In the genomic region with DNA sequence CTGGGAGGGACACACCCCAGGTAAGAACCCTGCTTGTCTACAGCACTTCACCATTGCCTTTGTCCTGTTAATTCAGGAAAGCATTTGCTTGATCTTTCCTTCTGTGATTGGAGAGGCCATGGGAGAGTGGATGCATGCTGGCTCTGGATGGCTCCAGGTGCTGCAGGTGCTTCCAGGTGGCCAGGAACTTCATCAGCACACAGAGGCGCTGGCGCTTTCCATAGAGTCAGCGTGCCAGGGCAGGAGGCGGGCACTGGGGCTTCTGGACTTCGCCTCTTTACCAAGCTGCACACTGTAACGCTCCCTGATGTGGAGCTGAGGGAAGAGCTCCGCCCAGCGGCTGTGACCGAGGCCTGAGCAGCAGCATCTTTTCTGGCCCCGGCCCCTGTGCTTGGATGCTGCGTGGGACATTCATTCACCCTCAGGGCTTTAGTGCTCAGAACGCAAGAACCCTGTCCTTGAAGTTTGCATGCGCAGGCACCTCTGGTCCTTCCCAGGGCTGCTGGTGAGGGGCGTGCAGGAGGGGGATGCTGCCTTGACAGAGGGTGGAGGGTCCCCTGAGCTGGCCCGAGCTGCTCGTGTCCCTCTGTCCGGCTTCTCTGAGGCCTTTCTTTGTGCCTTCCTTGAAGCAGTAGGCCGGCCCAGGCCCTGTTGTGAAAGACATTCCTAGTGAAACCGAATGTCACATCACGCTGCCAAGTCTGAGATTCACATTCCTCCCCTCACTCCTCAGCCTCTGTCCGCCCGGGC, we compare ENCODE assay signal across 10 cellular contexts. TPM values are rescaled to one million over a fixed set of nuclear protein-coding genes. Genes with fewer than 3 reads are reported as not detected.
DNase-seq lines count a peak whose midpoint lies in the region; ATAC-seq and TF ChIP-seq lines count a peak whose summit lies in the region.
"Had no signal": no experiment of that assay in that cellular context is flagged by ENCODE, and none has a peak within 500 bp of the region (broad histone marks: within the 10 kb centered on the region; RNA-seq: fewer than 3 reads in every experiment).

No MANE protein-coding gene starts in this region.

- H3K4me3 ChIP-seq in BLaER1 treated with 17β-estradiol and CSF1 and Interleukin-3, amounts not matched to agents 10 nM and 100 nM = no peak overlapping the region
- no peak overlapping the region for H3K4me3 ChIP-seq in colonic mucosa
- no peak overlapping the region for H3K4me3 ChIP-seq in mucosa of rectum (ENCODE audit: low read length in 2 of 2)
- H3K4me3 ChIP-seq: MG63 had no signal

- H3K4me2 ChIP-seq in BLaER1 treated with 17β-estradiol and CSF1 and Interleukin-3, amounts not matched to agents 10 nM and 100 nM = peak overlapping the region in 10 of 11 experiments; percentile 88 to 98 (median 95); a peak in 20 of 22 replicates

- H4K20me1 ChIP-seq in BLaER1 treated with 17β-estradiol and CSF1 and Interleukin-3, amounts not matched to agents 10 nM and 100 nM = no peaks in the 10 kb centered on the region; a peak in 1 of 22 replicates

- no peak for ATAC-seq in GM21515 (IDR thresholded peaks at IDR 0.05; ENCODE audit: unreplicated experiment)

- no peaks in the 10 kb centered on the region for H3K27me3 ChIP-seq in BLaER1 treated with 17β-estradiol and CSF1 and Interleukin-3, amounts not matched to agents 10 nM and 100 nM
- no peaks in the 10 kb centered on the region for H3K27me3 ChIP-seq in colonic mucosa
- peaks cover 0 to 1% of the 10 kb centered on the region in 2 donors for H3K27me3 ChIP-seq in mucosa of rectum (ENCODE audit: control insufficient read depth in 2 of 2, insufficient read depth in 2 of 2, low read length in 2 of 2)

- peak overlapping the region in 10 of 11 experiments; percentile 76 to 98 (median 94); a peak in 17 of 22 replicates for H3K27ac ChIP-seq in BLaER1 treated with 17β-estradiol and CSF1 and Interleukin-3, amounts not matched to agents 10 nM and 100 nM
- H3K27ac ChIP-seq in colonic mucosa (no peak overlapping the region), mucosa of rectum (ENCODE audit: low read depth in 2 of 2, low read length in 2 of 2) (peak overlapping the region; percentile 25 to 88)
- H3K27ac ChIP-seq: parathyroid adenoma had no signal

- H3K9me3 ChIP-seq in BLaER1 treated with 17β-estradiol and CSF1 and Interleukin-3, amounts not matched to agents 10 nM and 100 nM (replicated peaks in 1 of 11) = no peaks in the 10 kb centered on the region
- no peaks in the 10 kb centered on the region for H3K9me3 ChIP-seq in colonic mucosa
- H3K9me3 ChIP-seq in mucosa of rectum (ENCODE audit: control insufficient read depth in 2 of 2, low read length in 2 of 2) = no peaks in the 10 kb centered on the region
- H3K9me3 ChIP-seq: MG63 had no signal

- H3K4me1 ChIP-seq in BLaER1 treated with 17β-estradiol and CSF1 and Interleukin-3, amounts not matched to agents 10 nM and 100 nM = peaks cover 34 to 61% (median 54%) of the 10 kb centered on the region in 10 experiments
- H3K4me1 ChIP-seq in colonic mucosa (peaks cover 6% of the 10 kb centered on the region), mucosa of rectum (ENCODE audit: control insufficient read depth in 2 of 2, insufficient read depth in 2 of 2, low read length in 2 of 2) (peaks cover 19 to 20% of the 10 kb centered on the region in 2 donors)
- H3K4me1 ChIP-seq: parathyroid adenoma had no signal

- peak; percentile 91 for DNase-seq in NCI-H187 treated with DMSO at 0.1 percent for 48 hours (lab: John Stamatoyannopoulos, UW)
- DNase-seq in colonic mucosa = peak; percentile 65
- DNase-seq in stimulated activated CD4-positive, alpha-beta T cell treated with anti-CD3 and anti-CD28 coated beads, Interleukin-4, amount 100 ng/mL, for 4 hours = no peak
- DNase-seq in Kasumi-1 (lab: John Stamatoyannopoulos, UW) = no peak
- no peak for DNase-seq in retina
- DNase-seq: MG63 had no signal

- H3K36me3 ChIP-seq in BLaER1 treated with 17β-estradiol and CSF1 and Interleukin-3, amounts not matched to agents 10 nM and 100 nM = peaks cover 0 to 4% (median 0%) of the 10 kb centered on the region in 11 experiments; a peak in 2 of 22 replicates
- H3K36me3 ChIP-seq in colonic mucosa = no peaks in the 10 kb centered on the region
- no peaks in the 10 kb centered on the region for H3K36me3 ChIP-seq in mucosa of rectum (ENCODE audit: control insufficient read depth in 2 of 2, insufficient read depth in 2 of 2, low read length in 2 of 2)
- H3K36me3 ChIP-seq: MG63 had no signal

- H3K9ac ChIP-seq in BLaER1 treated with 17β-estradiol and CSF1 and Interleukin-3, amounts not matched to agents 10 nM and 100 nM = peak overlapping the region in 3 of 11 experiments; percentile 37 to 88 (median 83); a peak in 2 of 22 replicates
- no peak overlapping the region for H3K9ac ChIP-seq in colonic mucosa (ENCODE audit: low read depth in 2 of 2, low read length in 2 of 2)
- H3K9ac ChIP-seq in mucosa of rectum (ENCODE audit: low read depth in 1 of 2, low read length in 2 of 2) = no peak overlapping the region
- H3K9ac ChIP-seq: parathyroid adenoma had no signal

- intact Hi-C loops in colonic mucosa (cut with DNase I) = loop anchor here (5.0 kb wide), 1 partner anchor 78 kb away; no protein-coding TSS in a partner anchor

- no peak for TF ChIP-seq CTCF in colonic mucosa (IDR thresholded peaks at IDR 0.05)

RNA-seq across cellular contexts. Expression of a gene that starts 1.6 kb away (rescaled TPM):
- total RNA-seq in colonic mucosa = 1 to 10 TPM; 2.0 to 2.5 TPM

RNA-seq across cellular contexts. Expression of a gene that starts 43.6 kb away (rescaled TPM):
- total RNA-seq in colonic mucosa = under 1 TPM; 0.35 to 0.90 TPM

Comparison
In these comparisons a context has a peak if more than half of its experiments do, and no peak if none do; other contexts are left out.
1. DNase-seq: peak in NCI-H187 treated with DMSO at 0.1 percent for 48 hours (single experiment) and colonic mucosa (single experiment); none in stimulated activated CD4-positive, alpha-beta T cell treated with anti-CD3 and anti-CD28 coated beads, Interleukin-4, amount 100 ng/mL, for 4 hours (0 of 2), Kasumi-1 (0 of 2) and retina (single experiment).